ENCODE assay signal across 3 cellular contexts in genomic region chr12:51642286-51642685, GRCh38.
"Had no signal": no experiment of that assay in that cellular context is flagged by ENCODE, and none has a peak within 500 bp of the region (broad histone marks: within the 10 kb centered on the region; RNA-seq: fewer than 3 reads in every experiment).

No MANE protein-coding gene starts in this region.

- ATAC-seq: GM12878 had no signal

- H3K4me3 ChIP-seq: GM12878 had no signal

- DNase-seq: GDM1, GF-D8 had no signal
